In genomic region chr17:35448899-35449227, GRCh38 we compare ENCODE assay signal across 8 cellular contexts. TPM values are rescaled to one million over a fixed set of nuclear protein-coding genes. Genes with fewer than 3 reads are reported as not detected.
DNase-seq lines count a peak whose midpoint lies in the region; ATAC-seq and TF ChIP-seq lines count a peak whose summit lies in the region.

No MANE protein-coding gene starts in this region.

- H3K4me1 ChIP-seq in OCI-LY1 (ENCODE audit: insufficient read depth, low read length, severe bottlenecking) (peaks cover 16% of the 10 kb centered on the region), esophagus squamous epithelium (peaks cover 0 to 26% (median 5%) of the 10 kb centered on the region in 3 donors), rectal smooth muscle tissue (ENCODE audit: control insufficient read depth, insufficient read depth, low read length) (no peaks in the 10 kb centered on the region), body of pancreas (peaks cover 17% of the 10 kb centered on the region)

- H3K27ac ChIP-seq in OCI-LY1 (ENCODE audit: low read depth, low read length, poor library complexity, severe bottlenecking) (no peak overlapping the region), esophagus squamous epithelium (peak overlapping the region in 3 of 4 donors; percentile 78 to 83 (median 79)), rectal smooth muscle tissue (ENCODE audit: low read depth, low read length) (peak overlapping the region; percentile 55), body of pancreas (no peak overlapping the region)

- H3K9ac ChIP-seq in OCI-LY1 (ENCODE audit: low read length) (peak overlapping the region; percentile 55), rectal smooth muscle tissue (ENCODE audit: low read length) (no peak overlapping the region)

- TF ChIP-seq POLR2A in esophagus squamous epithelium (IDR thresholded peaks at IDR 0.05) (no peak), body of pancreas (IDR thresholded peaks at IDR 0.05) (no peak)

- ATAC-seq in GM18511 (IDR thresholded peaks at IDR 0.05; ENCODE audit: unreplicated experiment): no peak
- no peak for ATAC-seq in body of pancreas

- H3K9me2 ChIP-seq in OCI-LY1 (ENCODE audit: low read depth, low read length): no peaks in the 10 kb centered on the region

- H3K79me2 ChIP-seq in OCI-LY1 (ENCODE audit: insufficient read depth, low read length): no peaks in the 10 kb centered on the region

- no peaks in the 10 kb centered on the region for H3K36me3 ChIP-seq in OCI-LY1 (ENCODE audit: insufficient read depth, low read length)
- no peaks in the 10 kb centered on the region for H3K36me3 ChIP-seq in esophagus squamous epithelium
- H3K36me3 ChIP-seq in rectal smooth muscle tissue (ENCODE audit: control insufficient read depth, insufficient read depth, low read length): no peaks in the 10 kb centered on the region
- H3K36me3 ChIP-seq in body of pancreas (replicated peaks in 1 of 2; ENCODE audit: insufficient read depth in 1 of 2, low read depth in 2 of 2): no peaks in the 10 kb centered on the region

- H3K27me3 ChIP-seq in OCI-LY1 (ENCODE audit: insufficient read depth, low read length) (peaks cover 10% of the 10 kb centered on the region; the same call in 1 of the 2 replicates), esophagus squamous epithelium (peaks cover 0 to 56% (median 0%) of the 10 kb centered on the region in 4 donors), rectal smooth muscle tissue (ENCODE audit: control insufficient read depth, insufficient read depth, low read length) (peaks cover 10% of the 10 kb centered on the region), body of pancreas (peaks cover 0 to 5% of the 10 kb centered on the region in 2 donors)

- DNase-seq in GM12864 (ENCODE audit: low read depth) (no peak), esophagus squamous epithelium (lab: John Stamatoyannopoulos, UW) (no peak), body of pancreas (no peak), pons (ENCODE audit: low spot score) (no peak), NOMO-1 treated with dmso at 0.1 percent for 144 hours (lab: John Stamatoyannopoulos, UW; ENCODE audit: unreplicated experiment) (no peak)

- intact Hi-C loops in esophagus squamous epithelium (cut with DNase I): no loop called here
- intact Hi-C loops in body of pancreas (cut with DNase I): no loop called here

- 0 out of 2 replicates have a peak overlapping the region, but pooled peaks have one; percentile 30 for H2AFZ ChIP-seq in OCI-LY1 (ENCODE audit: low read length)

- H3F3A ChIP-seq in OCI-LY1 (ENCODE audit: insufficient read depth, low read length): no peaks in the 10 kb centered on the region

- peak overlapping the region; percentile 70 for H3K4me2 ChIP-seq in OCI-LY1 (ENCODE audit: low read length)

- 34 to 45% methylated on average over 12 to 16 of the region's 16 CpGs for WGBS in esophagus squamous epithelium, 2 donors
- 17 to 28% methylated on average over 9 to 16 of the region's 16 CpGs for WGBS in body of pancreas, 2 donors

- peak overlapping the region; percentile 91 for H3K4me3 ChIP-seq in GM12864 (ENCODE audit: low read depth, low read length)
- H3K4me3 ChIP-seq in OCI-LY1 (ENCODE audit: low read depth, low read length, poor library complexity, severe bottlenecking): peak overlapping the region; percentile 58
- H3K4me3 ChIP-seq in esophagus squamous epithelium: peak overlapping the region; percentile 51 to 82 (median 62)
- peak overlapping the region; percentile 59 for H3K4me3 ChIP-seq in rectal smooth muscle tissue (ENCODE audit: low read length)
- H3K4me3 ChIP-seq in body of pancreas: no peak overlapping the region

- TF ChIP-seq CTCF in GM12864 (IDR thresholded peaks at IDR 0.05; ENCODE audit: low read depth, low read length, missing control alignments) (no peak), OCI-LY1 (IDR thresholded peaks at IDR 0.05; ENCODE audit: low read length) (no peak), esophagus squamous epithelium (IDR thresholded peaks at IDR 0.05) (no peak), body of pancreas (IDR thresholded peaks at IDR 0.05) (no peak)

- no peaks in the 10 kb centered on the region for H4K20me1 ChIP-seq in OCI-LY1 (ENCODE audit: insufficient read depth, low read length)

- H3K9me3 ChIP-seq in OCI-LY1 (ENCODE audit: low read length): no peaks in the 10 kb centered on the region
- H3K9me3 ChIP-seq in esophagus squamous epithelium: no peaks in the 10 kb centered on the region
- no peaks in the 10 kb centered on the region for H3K9me3 ChIP-seq in body of pancreas

RNA-seq across cellular contexts. Expression of gene SLFN13, which starts 0.3 kb away (rescaled TPM):
- total RNA-seq in esophagus squamous epithelium (1 to 10 TPM; 2.7 to 7.6 (median 5.8) TPM), body of pancreas (1 to 10 TPM; 2.1 to 2.3 TPM)

RNA-seq across cellular contexts. Expression of gene SLFN12, which starts 16.6 kb away (rescaled TPM):
- 1 to 10 TPM; 1.3 to 5.0 (median 3.7) TPM for total RNA-seq in esophagus squamous epithelium
- 1 to 10 TPM; 4.9 to 6.0 TPM for total RNA-seq in body of pancreas

Comparison
In these comparisons a context has a peak if more than half of its experiments do, and no peak if none do; other contexts are left out.
1. H3K4me3 ChIP-seq: peak in GM12864 (single experiment), OCI-LY1 (single experiment), esophagus squamous epithelium (4 of 4) and rectal smooth muscle tissue (single experiment); none in body of pancreas (0 of 2).
2. H3K27ac ChIP-seq: peak in esophagus squamous epithelium (3 of 4) and rectal smooth muscle tissue (single experiment); none in OCI-LY1 (single experiment) and body of pancreas (0 of 4).